ENCODE assay signal across 15 cellular contexts in genomic region chr4:142354794-142355416, GRCh38.
DNase-seq lines count a peak whose midpoint lies in the region; ATAC-seq and TF ChIP-seq lines count a peak whose summit lies in the region.
"Had no signal": no experiment of that assay in that cellular context is flagged by ENCODE, and none has a peak within 500 bp of the region (broad histone marks: within the 10 kb centered on the region; RNA-seq: fewer than 3 reads in every experiment).

No MANE protein-coding gene starts in this region.

- no peak overlapping the region for H3K4ac ChIP-seq in mesendoderm (ENCODE audit: low read depth, low read length)

- H2BK120ac ChIP-seq in mesendoderm (ENCODE audit: low read depth, low read length) = no peak overlapping the region

- H3K27ac ChIP-seq in mesendoderm (ENCODE audit: low read depth, low read length) = no peak overlapping the region
- H3K27ac ChIP-seq: KMS-11, SJSA1, upper lobe of right lung had no signal

- H3K36me3 Mint-ChIP-seq in activated CD4-positive, alpha-beta T cell treated with anti-CD3 and anti-CD28 coated beads for 36 hours (ENCODE audit: low read depth) = peaks cover 24% of the 10 kb centered on the region
- peaks cover 39% of the 10 kb centered on the region for H3K36me3 Mint-ChIP-seq in activated naive CD8-positive, alpha-beta T cell treated with anti-CD3 and anti-CD28 coated beads for 36 hours
- H3K36me3 Mint-ChIP-seq in nephron (ENCODE audit: low read depth) = no peaks in the 10 kb centered on the region

- no peak overlapping the region for H2AK5ac ChIP-seq in mesendoderm (ENCODE audit: low read length)

- intact Hi-C loops in activated CD4-positive, alpha-beta T cell treated with anti-CD3 and anti-CD28 coated beads for 36 hours (cut with DNase I, micrococcal nuclease) = loop anchor here (2.0 to 5.0 kb wide), 8 partner anchors 22 to 487 kb away; no protein-coding TSS in a partner anchor

- H2BK15ac ChIP-seq in mesendoderm (replicated peaks; ENCODE audit: low read depth) = no peak overlapping the region

- no peaks in the 10 kb centered on the region for H3K36me3 ChIP-seq in mesendoderm (ENCODE audit: control insufficient read depth, insufficient read depth, low read length)
- H3K36me3 ChIP-seq: SJSA1, upper lobe of right lung had no signal

- no peak overlapping the region for H4K5ac ChIP-seq in mesendoderm (ENCODE audit: low read length)

- no peak for TF ChIP-seq CTCF in nephron (IDR thresholded peaks at IDR 0.05; ENCODE audit: unreplicated experiment in 3 of 3)

- POLR2A ChIA-PET in activated CD4-positive, alpha-beta T cell treated with anti-CD3 and anti-CD28 coated beads for 36 hours (lab: Charles Lee) = interaction anchor here (1.0 kb wide), 1 partner anchor 212 kb away, joined by 5 read pairs; no protein-coding TSS in a partner anchor

- no peaks in the 10 kb centered on the region for H3K27me3 Mint-ChIP-seq in activated CD4-positive, alpha-beta T cell treated with anti-CD3 and anti-CD28 coated beads for 36 hours
- H3K27me3 Mint-ChIP-seq in activated naive CD8-positive, alpha-beta T cell treated with anti-CD3 and anti-CD28 coated beads for 36 hours = no peaks in the 10 kb centered on the region
- no peaks in the 10 kb centered on the region for H3K27me3 Mint-ChIP-seq in nephron (ENCODE audit: low read depth)

- H3K4me1 Mint-ChIP-seq in activated CD4-positive, alpha-beta T cell treated with anti-CD3 and anti-CD28 coated beads for 36 hours = peaks cover 98% of the 10 kb centered on the region
- peaks cover 89% of the 10 kb centered on the region for H3K4me1 Mint-ChIP-seq in activated naive CD8-positive, alpha-beta T cell treated with anti-CD3 and anti-CD28 coated beads for 36 hours
- H3K4me1 Mint-ChIP-seq in nephron = peaks cover 63% of the 10 kb centered on the region

- H3K4me2 ChIP-seq in mesendoderm (ENCODE audit: low read length) = no peak overlapping the region
- H3K4me2 ChIP-seq: A549, KMS-11 had no signal

- no peak overlapping the region for H3K9ac ChIP-seq in mesendoderm (ENCODE audit: low read length)
- H3K9ac ChIP-seq: KMS-11 had no signal

- no peak overlapping the region for H3K56ac ChIP-seq in mesendoderm (ENCODE audit: low read length)

- H3K4me3 ChIP-seq in mesendoderm (ENCODE audit: low read length) = no peak overlapping the region
- H3K4me3 ChIP-seq: A549, coronary artery, lung, SJSA1, upper lobe of right lung had no signal

- no peak overlapping the region for H4K8ac ChIP-seq in mesendoderm (ENCODE audit: low read depth, low read length)

- peak; percentile 69 for ATAC-seq in activated CD4-positive, alpha-beta T cell treated with anti-CD3 and anti-CD28 coated beads for 36 hours
- ATAC-seq in GM21360 (IDR thresholded peaks at IDR 0.05; ENCODE audit: unreplicated experiment) (no peak), HG03280 (IDR thresholded peaks at IDR 0.05; ENCODE audit: unreplicated experiment) (no peak)
- ATAC-seq: A549, upper lobe of right lung had no signal

- H3K27ac Mint-ChIP-seq in activated CD4-positive, alpha-beta T cell treated with anti-CD3 and anti-CD28 coated beads for 36 hours = peak overlapping the region; percentile 97
- peak overlapping the region; percentile 83 for H3K27ac Mint-ChIP-seq in activated naive CD8-positive, alpha-beta T cell treated with anti-CD3 and anti-CD28 coated beads for 36 hours
- H3K27ac Mint-ChIP-seq in nephron = peak overlapping the region; percentile 3 to 54 (median 23)

- H3K9me3 Mint-ChIP-seq in activated CD4-positive, alpha-beta T cell treated with anti-CD3 and anti-CD28 coated beads for 36 hours (ENCODE audit: low read depth) = no peaks in the 10 kb centered on the region
- peaks cover 2% of the 10 kb centered on the region for H3K9me3 Mint-ChIP-seq in activated naive CD8-positive, alpha-beta T cell treated with anti-CD3 and anti-CD28 coated beads for 36 hours
- no peaks in the 10 kb centered on the region for H3K9me3 Mint-ChIP-seq in nephron

- H3K4me1 ChIP-seq in mesendoderm (ENCODE audit: control insufficient read depth, low read depth, low read length) = no peaks in the 10 kb centered on the region
- H3K4me1 ChIP-seq: SJSA1 had no signal

- H3K79me1 ChIP-seq in mesendoderm (ENCODE audit: low read length) = no peaks in the 10 kb centered on the region

- H3K23ac ChIP-seq in mesendoderm (ENCODE audit: low read length) = no peak overlapping the region

- DNase-seq in activated CD4-positive, alpha-beta T cell treated with anti-CD3 and anti-CD28 coated beads for 36 hours = peak; percentile 48
- DNase-seq in activated CD4-positive, alpha-beta T cell treated with anti-CD3 and anti-CD28 coated beads for 4 hours = no peak
- DNase-seq in MV-4-11 (lab: John Stamatoyannopoulos, UW) (peak; percentile 61), mesendoderm (no peak)
- no peak for DNase-seq in activated naive CD8-positive, alpha-beta T cell treated with anti-CD3 and anti-CD28 coated beads for 36 hours
- DNase-seq: NCI-H2227 treated with DMSO at 0.1 percent for 48 hours, upper lobe of right lung had no signal

- CTCF ChIA-PET in activated CD4-positive, alpha-beta T cell treated with anti-CD3 and anti-CD28 coated beads for 36 hours (lab: Charles Lee) = interaction anchor here (0.7 to 10.4 kb wide), 20 partner anchors 7 to 347 kb away, joined by 3 to 94 read pairs (median 5); no protein-coding TSS in a partner anchor

- H3K27me3 ChIP-seq in mesendoderm (ENCODE audit: insufficient read depth, low read length, poor library complexity) = no peaks in the 10 kb centered on the region
- H3K27me3 ChIP-seq: SJSA1, upper lobe of right lung had no signal

- H3K18ac ChIP-seq in mesendoderm (ENCODE audit: low read length) = no peak overlapping the region

- peak overlapping the region; percentile 22 for H3K4me3 Mint-ChIP-seq in activated CD4-positive, alpha-beta T cell treated with anti-CD3 and anti-CD28 coated beads for 36 hours
- H3K4me3 Mint-ChIP-seq in activated naive CD8-positive, alpha-beta T cell treated with anti-CD3 and anti-CD28 coated beads for 36 hours = peak overlapping the region; percentile 42
- H3K4me3 Mint-ChIP-seq in nephron = peak overlapping the region in 1 of 3 experiments; percentile 42

- no peak overlapping the region for H2BK5ac ChIP-seq in mesendoderm (ENCODE audit: low read length)

- no peaks in the 10 kb centered on the region for H3K79me2 ChIP-seq in mesendoderm (ENCODE audit: control insufficient read depth, insufficient read depth, low read length)

- no CpG with 5 or more reads among the region's 8 CpGs for WGBS in mesendoderm (ENCODE audit: extremely low coverage, insufficient coverage, low lambda C conversion rate)

Comparison
In these comparisons a context has a peak if more than half of its experiments do, and no peak if none do; other contexts are left out.
1. DNase-seq: peak in activated CD4-positive, alpha-beta T cell treated with anti-CD3 and anti-CD28 coated beads for 36 hours (single experiment) and MV-4-11 (single experiment); none in activated CD4-positive, alpha-beta T cell treated with anti-CD3 and anti-CD28 coated beads for 4 hours (0 of 2), activated naive CD8-positive, alpha-beta T cell treated with anti-CD3 and anti-CD28 coated beads for 36 hours (single experiment) and mesendoderm (single experiment).
2. H3K27ac Mint-ChIP-seq: peak in every context shown above with its lines; median percentile 97 in activated CD4-positive, alpha-beta T cell treated with anti-CD3 and anti-CD28 coated beads for 36 hours; 83 in activated naive CD8-positive, alpha-beta T cell treated with anti-CD3 and anti-CD28 coated beads for 36 hours; 23 in nephron.